8 cellular contexts compared by ENCODE assay signal in the genomic region with DNA sequence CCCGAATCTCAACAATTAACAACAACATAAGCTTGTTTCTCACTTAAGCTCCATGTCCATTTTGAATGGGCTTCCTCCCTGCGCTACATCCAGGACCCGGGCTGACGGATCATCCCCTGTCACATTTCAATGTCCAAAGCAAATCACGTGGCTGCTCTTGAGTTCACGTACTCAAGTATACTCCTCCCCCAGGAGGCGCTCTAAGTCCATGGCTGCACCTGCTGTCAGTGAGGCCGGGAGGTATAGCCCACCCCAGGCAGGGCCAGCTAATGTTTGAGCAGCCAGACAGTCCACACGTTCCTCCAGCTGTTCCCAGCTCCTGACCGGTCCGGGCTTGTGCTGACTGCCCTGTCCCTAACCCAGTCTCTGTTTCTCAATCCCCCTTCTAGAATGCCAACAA.
A peak's percentile ranks its signal among the peaks of the same experiment; 100 is the strongest.
DNase-seq lines count a peak whose midpoint lies in the region; ATAC-seq and TF ChIP-seq lines count a peak whose summit lies in the region.

No MANE protein-coding gene starts in this region.

- H3K36me3 ChIP-seq in H7 (replicated peaks; ENCODE audit: control insufficient read depth, insufficient read depth, low read length) (no peaks in the 10 kb centered on the region), NT2/D1 (ENCODE audit: insufficient read depth, insufficient read length, low read length) (no peaks in the 10 kb centered on the region)

- peaks cover 2% of the 10 kb centered on the region for H3K4me1 ChIP-seq in NT2/D1 (ENCODE audit: insufficient read depth, insufficient read length)

- H3K9me3 Mint-ChIP-seq in chondrocyte (ENCODE audit: low read depth), result no peaks in the 10 kb centered on the region

- peaks cover 34% of the 10 kb centered on the region for H3K27me3 Mint-ChIP-seq in chondrocyte (ENCODE audit: low read depth)

- DNase-seq in COLO829 (ENCODE audit: low spot score) (peak; percentile 45), H7 (peak; percentile 72), NT2/D1 (ENCODE audit: low read depth, low spot score) (peak; percentile 92), chondrocyte (ENCODE audit: low spot score) (no peak), NCI-H128 (lab: John Stamatoyannopoulos, UW; ENCODE audit: unreplicated experiment) (no peak)
- peak; percentile 67 for DNase-seq in stimulated activated CD4-positive, alpha-beta T cell treated with anti-CD3 and anti-CD28 coated beads, Interleukin-15, amount 100 ng/mL, for 24 hours

- no peaks in the 10 kb centered on the region for H3K4me1 Mint-ChIP-seq in chondrocyte (ENCODE audit: low read depth)

- ATAC-seq in HG03025 (IDR thresholded peaks at IDR 0.05; ENCODE audit: low FRiP score, unreplicated experiment) (no peak), HG02798 (IDR thresholded peaks at IDR 0.05; ENCODE audit: poor library complexity, unreplicated experiment) (no peak)

- H3K27me3 ChIP-seq in H7 (ENCODE audit: control insufficient read depth, insufficient read depth, low read length) (no peaks in the 10 kb centered on the region), NT2/D1 (ENCODE audit: insufficient read depth, insufficient read length) (no peaks in the 10 kb centered on the region)

- no peak overlapping the region for H3K4me3 Mint-ChIP-seq in chondrocyte (ENCODE audit: unreplicated experiment)

- H3K27ac Mint-ChIP-seq in chondrocyte (ENCODE audit: unreplicated experiment), result no peak overlapping the region

- peak; percentile 27 for TF ChIP-seq CTCF in chondrocyte (IDR thresholded peaks at IDR 0.05)

- H3K4me3 ChIP-seq in H7 (ENCODE audit: insufficient read depth, low read depth, low read length) (no peak overlapping the region), NT2/D1 (ENCODE audit: insufficient read length, low read depth) (no peak overlapping the region)

- no peaks in the 10 kb centered on the region for H3K9me3 ChIP-seq in NT2/D1 (ENCODE audit: insufficient read depth, low read length)

- H3K36me3 Mint-ChIP-seq in chondrocyte (ENCODE audit: low read depth), result no peaks in the 10 kb centered on the region

- no peak overlapping the region for H3K9ac ChIP-seq in NT2/D1 (ENCODE audit: insufficient read length, low read depth)

Comparison
In these comparisons a context has a peak if more than half of its experiments do, and no peak if none do; other contexts are left out.
1. DNase-seq: peak in COLO829 (single experiment), H7 (single experiment), NT2/D1 (single experiment) and stimulated activated CD4-positive, alpha-beta T cell treated with anti-CD3 and anti-CD28 coated beads, Interleukin-15, amount 100 ng/mL, for 24 hours (single experiment); none in chondrocyte (single experiment) and NCI-H128 (single experiment).